ENCODE assay signal across 12 cellular contexts in genomic region chr1:43360616-43361015, GRCh38. TPM values are rescaled to one million over a fixed set of nuclear protein-coding genes. Genes with fewer than 3 reads are reported as not detected.
DNase-seq lines count a peak whose midpoint lies in the region; ATAC-seq and TF ChIP-seq lines count a peak whose summit lies in the region.
"Had no signal": no experiment of that assay in that cellular context is flagged by ENCODE, and none has a peak within 500 bp of the region (broad histone marks: within the 10 kb centered on the region; RNA-seq: fewer than 3 reads in every experiment).

No MANE protein-coding gene starts in this region.

- peak overlapping the region; percentile 95 for H3K4me3 Mint-ChIP-seq in stimulated activated naive CD8-positive, alpha-beta T cell treated with anti-CD3 and anti-CD28 coated beads, Interleukin-15, Interleukin-2, amounts not matched to agents 100 ng/mL and 50 ng/mL, for 24 hours
- no peak overlapping the region for H3K4me3 Mint-ChIP-seq in endothelial cell (ENCODE audit: unreplicated experiment)

- H3K36me3 ChIP-seq in SK-N-MC (ENCODE audit: insufficient read depth, low read length), result peaks cover 57% of the 10 kb centered on the region
- H3K36me3 ChIP-seq in stomach, result peaks cover 36 to 58% (median 52%) of the 10 kb centered on the region in 4 donors

- no peaks in the 10 kb centered on the region for H3K27me3 Mint-ChIP-seq in stimulated activated naive CD8-positive, alpha-beta T cell treated with anti-CD3 and anti-CD28 coated beads, Interleukin-15, Interleukin-2, amounts not matched to agents 100 ng/mL and 50 ng/mL, for 24 hours
- H3K27me3 Mint-ChIP-seq in endothelial cell (ENCODE audit: unreplicated experiment), result peaks cover 7% of the 10 kb centered on the region

- H3K9me3 Mint-ChIP-seq in stimulated activated naive CD8-positive, alpha-beta T cell treated with anti-CD3 and anti-CD28 coated beads, Interleukin-15, Interleukin-2, amounts not matched to agents 100 ng/mL and 50 ng/mL, for 24 hours, result no peaks in the 10 kb centered on the region
- H3K9me3 Mint-ChIP-seq in endothelial cell (ENCODE audit: unreplicated experiment), result no peaks in the 10 kb centered on the region
- H3K9me3 Mint-ChIP-seq: activated naive CD4-positive, alpha-beta T cell treated with anti-CD3 and anti-CD28 coated beads, Interleukin-2, amount 50 U/mL, for 72 hours had no signal

- TF ChIP-seq POLR2A in stomach (IDR thresholded peaks at IDR 0.05), result no peak

- H3K4me3 ChIP-seq in SK-N-MC, result peak overlapping the region; percentile 98
- H3K4me3 ChIP-seq in fibroblast of the aortic adventitia (ENCODE audit: low read depth, low read length), result peak overlapping the region; percentile 71
- H3K4me3 ChIP-seq in stomach, result peak overlapping the region in 1 of 4 donors; percentile 10

- WGBS in stomach, 5 donors, result 53 to 69% (median 66%) methylated on average over 4 of the region's 4 CpGs

- peaks cover 66% of the 10 kb centered on the region for H3K36me3 Mint-ChIP-seq in stimulated activated naive CD8-positive, alpha-beta T cell treated with anti-CD3 and anti-CD28 coated beads, Interleukin-15, Interleukin-2, amounts not matched to agents 100 ng/mL and 50 ng/mL, for 24 hours (ENCODE audit: low read depth)
- H3K36me3 Mint-ChIP-seq in endothelial cell (ENCODE audit: low read depth, unreplicated experiment), result peaks cover 30% of the 10 kb centered on the region

- no peak overlapping the region for H3K27ac Mint-ChIP-seq in stimulated activated naive CD8-positive, alpha-beta T cell treated with anti-CD3 and anti-CD28 coated beads, Interleukin-15, Interleukin-2, amounts not matched to agents 100 ng/mL and 50 ng/mL, for 24 hours
- H3K27ac Mint-ChIP-seq in endothelial cell (ENCODE audit: unreplicated experiment), result no peak overlapping the region

- H3K4me1 Mint-ChIP-seq in stimulated activated naive CD8-positive, alpha-beta T cell treated with anti-CD3 and anti-CD28 coated beads, Interleukin-15, Interleukin-2, amounts not matched to agents 100 ng/mL and 50 ng/mL, for 24 hours (ENCODE audit: low read depth), result peaks cover 56% of the 10 kb centered on the region
- H3K4me1 Mint-ChIP-seq in endothelial cell (ENCODE audit: unreplicated experiment), result peaks cover 39% of the 10 kb centered on the region

- H3K27ac ChIP-seq in SK-N-MC (no peak overlapping the region), stomach (no peak overlapping the region)
- H3K27ac ChIP-seq: spleen had no signal

- no peak for DNase-seq in stimulated activated naive CD8-positive, alpha-beta T cell treated with anti-CD3 and anti-CD28 coated beads, Interleukin-15, Interleukin-2, amounts not matched to agents 100 U/mL and 50 U/mL, for 24 hours
- DNase-seq in SK-N-MC (ENCODE audit: low read depth, low spot score) (no peak), fibroblast of the aortic adventitia (ENCODE audit: low read depth) (no peak), NCI-H2171 (lab: John Stamatoyannopoulos, UW) (no peak), endothelial cell (ENCODE audit: low spot score) (no peak), NCI-H1417 treated with DMSO at 0.1 percent for 48 hours (lab: John Stamatoyannopoulos, UW) (no peak), stomach (no peak)
- DNase-seq: NCI-H446, spleen, T1000 had no signal

- no peak for TF ChIP-seq EP300 in stomach (IDR thresholded peaks at IDR 0.05)

- H3K27me3 ChIP-seq in stomach, result no peaks in the 10 kb centered on the region
- H3K27me3 ChIP-seq: spleen had no signal

- H3K9me3 ChIP-seq in SK-N-MC (ENCODE audit: low read depth, low read length) (no peaks in the 10 kb centered on the region), stomach (no peaks in the 10 kb centered on the region)
- H3K9me3 ChIP-seq: spleen had no signal

- intact Hi-C loops in stomach (cut with DNase I; ENCODE audit: low total_unique reads), result no loop called here

- no peak for ATAC-seq in stimulated activated naive CD8-positive, alpha-beta T cell treated with anti-CD3 and anti-CD28 coated beads, Interleukin-15, Interleukin-2, amounts not matched to agents 100 U/mL and 50 U/mL, for 24 hours
- ATAC-seq: activated naive CD4-positive, alpha-beta T cell treated with anti-CD3 and anti-CD28 coated beads, Interleukin-2, amount 50 U/mL, for 72 hours had no signal

- peak overlapping the region; percentile 84 for H3K9ac ChIP-seq in SK-N-MC (ENCODE audit: insufficient read length)

- H3K4me1 ChIP-seq in stomach, result peaks cover 8 to 65% (median 27%) of the 10 kb centered on the region in 4 donors

- TF ChIP-seq CTCF in fibroblast of the aortic adventitia (IDR thresholded peaks at IDR 0.05; ENCODE audit: insufficient read depth, low read length) (no peak), endothelial cell (IDR thresholded peaks at IDR 0.05; ENCODE audit: unreplicated experiment) (no peak), stomach (IDR thresholded peaks at IDR 0.05) (no peak)

RNA-seq across cellular contexts. Expression of gene CDC20, which starts 1.8 kb away (rescaled TPM):
- total RNA-seq in fibroblast of the aortic adventitia (ENCODE audit: low replicate concordance) (0.33 and 23.9 TPM in 2 replicates), endothelial cell (ENCODE audit: unreplicated experiment) (24.3 TPM), stomach (10 to 100 TPM in 2 of 5 donors, 1 to 10 TPM in 3; 1.8 to 22.3 (median 7.9) TPM)
- 10 to 100 TPM; 11.1 to 31.4 (median 11.3) TPM for polyA plus RNA-seq in stomach

RNA-seq across cellular contexts. Expression of gene ELOVL1, which starts 7.2 kb away (rescaled TPM):
- total RNA-seq in fibroblast of the aortic adventitia (ENCODE audit: low replicate concordance) (18.2 and 78.5 TPM in 2 replicates), endothelial cell (ENCODE audit: unreplicated experiment) (88.7 TPM), stomach (100 to 1,000 TPM in 1 of 5 donors, 10 to 100 TPM in 3, 1 to 10 TPM in 1; 7.6 to 109 (median 36.8) TPM)
- 10 to 100 TPM; 35.6 to 83.8 (median 74.6) TPM for polyA plus RNA-seq in stomach

RNA-seq across cellular contexts. Expression of gene MPL, which starts 23.0 kb away (rescaled TPM):
- total RNA-seq in fibroblast of the aortic adventitia (ENCODE audit: low replicate concordance) (not detected in 2 replicates), endothelial cell (ENCODE audit: unreplicated experiment) (6.2 TPM), stomach (not detected)
- polyA plus RNA-seq in stomach, result not detected
- total RNA-seq: activated naive CD4-positive, alpha-beta T cell treated with anti-CD3 and anti-CD28 coated beads, Interleukin-2, amount 50 U/mL, for 72 hours had no signal
- polyA plus RNA-seq: spleen had no signal

RNA-seq across cellular contexts. Expression of gene MED8, which starts 29.0 kb away (rescaled TPM):
- 12.8 and 43.1 TPM in 2 replicates for total RNA-seq in fibroblast of the aortic adventitia (ENCODE audit: low replicate concordance)
- 19.5 TPM for total RNA-seq in endothelial cell (ENCODE audit: unreplicated experiment)
- 10 to 100 TPM in 4 of 5 donors, 1 to 10 TPM in 1; 5.8 to 52.2 (median 29.6) TPM for total RNA-seq in stomach
- polyA plus RNA-seq in stomach, result 10 to 100 TPM; 28.3 to 46.1 (median 30.6) TPM

RNA-seq across cellular contexts. Expression of gene SZT2, which starts 29.1 kb away (rescaled TPM):
- total RNA-seq in fibroblast of the aortic adventitia (ENCODE audit: low replicate concordance), result 26.0 and 35.4 TPM in 2 replicates
- 43.2 TPM for total RNA-seq in endothelial cell (ENCODE audit: unreplicated experiment)
- total RNA-seq in stomach, result 10 to 100 TPM; 49.6 to 69.3 (median 56.7) TPM
- polyA plus RNA-seq in stomach, result 10 to 100 TPM in 1 of 3 donors, 1 to 10 TPM in 2; 4.9 to 10.2 (median 9.3) TPM
